11 cellular contexts compared by ENCODE assay signal in genomic region chr4:69536980-69537379, GRCh38. TPM values are rescaled to one million over a fixed set of nuclear protein-coding genes. Genes with fewer than 3 reads are reported as not detected.
"Had no signal": no experiment of that assay in that cellular context is flagged by ENCODE, and none has a peak within 500 bp of the region (broad histone marks: within the 10 kb centered on the region; RNA-seq: fewer than 3 reads in every experiment).

No MANE protein-coding gene starts in this region.

- FAIRE-seq: H1, H54 had no signal

- H3K9ac ChIP-seq: GM23248 had no signal

- H3K27ac Mint-ChIP-seq: GM23338, H9, HFFc6 had no signal

- H3K4me3 ChIP-seq: GM23248, GM23338, HAP-1 had no signal

- DNase-seq: GM23248, GOT3, H7, H9, HCEC 1CT, HFFc6 had no signal

- H3K4me3 Mint-ChIP-seq: GM23338, H9, HFFc6 had no signal

- H3K4me2 ChIP-seq: GM23338 had no signal

- H3K36me3 ChIP-seq: HAP-1 had no signal

- H3K4me1 ChIP-seq: HAP-1 had no signal

- H2AFZ ChIP-seq: GM23248, GM23338 had no signal

- ATAC-seq: GM23338, HCT116 had no signal

- H3K27ac ChIP-seq: GM23248 had no signal

RNA-seq across cellular contexts. Expression of gene UGT2B4, which starts 41.3 kb away (rescaled TPM):
- total RNA-seq: GM23248, GM23338, H1, H7, H9, HFFc6 had no signal
- polyA plus RNA-seq: GM23248, GM23338, H1 had no signal
